8 cellular contexts compared by ENCODE assay signal in genomic region chr19:1489463-1489971, GRCh38. TPM values are rescaled to one million over a fixed set of nuclear protein-coding genes. Genes with fewer than 3 reads are reported as not detected.
A peak's percentile ranks its signal among the peaks of the same experiment; 100 is the strongest.
DNase-seq lines count a peak whose midpoint lies in the region; ATAC-seq lines count a peak whose summit lies in the region.

No MANE protein-coding gene starts in this region.

- DNase-seq in stimulated activated naive CD8-positive, alpha-beta T cell treated with anti-CD3 and anti-CD28 coated beads, Interleukin-15, Interleukin-2, amounts not matched to agents 100 U/mL and 50 U/mL, for 24 hours, result no peak
- no peak for DNase-seq in central memory CD8-positive, alpha-beta T cell (ENCODE audit: low spot score in 2 of 2)
- no peak for DNase-seq in NCI-H146 treated with DMSO at 0.1 percent for 48 hours (lab: John Stamatoyannopoulos, UW; ENCODE audit: unreplicated experiment)
- no peak for DNase-seq in HK-2 (ENCODE audit: unreplicated experiment)
- DNase-seq in H4 (ENCODE audit: low spot score), result no peak
- DNase-seq in Ammon's horn (ENCODE audit: low spot score), result no peak

- H3K36me3 ChIP-seq in mucosa of stomach (ENCODE audit: control insufficient read depth, insufficient read depth, low read length), result no peaks in the 10 kb centered on the region

- peaks cover 7% of the 10 kb centered on the region for H3K27me3 ChIP-seq in mucosa of stomach (ENCODE audit: control insufficient read depth, insufficient read depth, low read length)

- H3K27ac Mint-ChIP-seq in stimulated activated naive CD8-positive, alpha-beta T cell treated with anti-CD3 and anti-CD28 coated beads, Interleukin-15, Interleukin-2, amounts not matched to agents 100 ng/mL and 50 ng/mL, for 24 hours, result no peak overlapping the region
- H3K27ac Mint-ChIP-seq in central memory CD8-positive, alpha-beta T cell (ENCODE audit: low read depth), result peak overlapping the region; percentile 32

- peaks cover 15% of the 10 kb centered on the region for H3K4me1 Mint-ChIP-seq in stimulated activated naive CD8-positive, alpha-beta T cell treated with anti-CD3 and anti-CD28 coated beads, Interleukin-15, Interleukin-2, amounts not matched to agents 100 ng/mL and 50 ng/mL, for 24 hours (ENCODE audit: low read depth)
- H3K4me1 Mint-ChIP-seq in central memory CD8-positive, alpha-beta T cell, result peaks cover 18% of the 10 kb centered on the region

- no peak for ATAC-seq in stimulated activated naive CD8-positive, alpha-beta T cell treated with anti-CD3 and anti-CD28 coated beads, Interleukin-15, Interleukin-2, amounts not matched to agents 100 U/mL and 50 U/mL, for 24 hours
- ATAC-seq in central memory CD8-positive, alpha-beta T cell (replicated peaks; ENCODE audit: extremely low read depth, poor library complexity, severe bottlenecking), result no peak

- H3K4me3 Mint-ChIP-seq in stimulated activated naive CD8-positive, alpha-beta T cell treated with anti-CD3 and anti-CD28 coated beads, Interleukin-15, Interleukin-2, amounts not matched to agents 100 ng/mL and 50 ng/mL, for 24 hours, result peak overlapping the region; percentile 59
- peak overlapping the region; percentile 82 for H3K4me3 Mint-ChIP-seq in central memory CD8-positive, alpha-beta T cell

- no peaks in the 10 kb centered on the region for H3K9me3 Mint-ChIP-seq in stimulated activated naive CD8-positive, alpha-beta T cell treated with anti-CD3 and anti-CD28 coated beads, Interleukin-15, Interleukin-2, amounts not matched to agents 100 ng/mL and 50 ng/mL, for 24 hours
- no peaks in the 10 kb centered on the region for H3K9me3 Mint-ChIP-seq in central memory CD8-positive, alpha-beta T cell

- no peaks in the 10 kb centered on the region for H3K36me3 Mint-ChIP-seq in stimulated activated naive CD8-positive, alpha-beta T cell treated with anti-CD3 and anti-CD28 coated beads, Interleukin-15, Interleukin-2, amounts not matched to agents 100 ng/mL and 50 ng/mL, for 24 hours (ENCODE audit: low read depth)
- H3K36me3 Mint-ChIP-seq in central memory CD8-positive, alpha-beta T cell (ENCODE audit: insufficient read depth), result peaks cover 5% of the 10 kb centered on the region

- peak overlapping the region; percentile 74 for H3K9ac ChIP-seq in mucosa of stomach (ENCODE audit: low read length)

- peaks cover 4% of the 10 kb centered on the region for H3K27me3 Mint-ChIP-seq in stimulated activated naive CD8-positive, alpha-beta T cell treated with anti-CD3 and anti-CD28 coated beads, Interleukin-15, Interleukin-2, amounts not matched to agents 100 ng/mL and 50 ng/mL, for 24 hours
- H3K27me3 Mint-ChIP-seq in central memory CD8-positive, alpha-beta T cell, result no peaks in the 10 kb centered on the region

- H3K9me3 ChIP-seq in mucosa of stomach (ENCODE audit: control insufficient read depth, low read length), result no peaks in the 10 kb centered on the region

- H3K4me1 ChIP-seq in mucosa of stomach (ENCODE audit: control insufficient read depth, insufficient read depth, low read length), result peaks cover 16% of the 10 kb centered on the region

- H3K4me3 ChIP-seq in mucosa of stomach (ENCODE audit: low read length), result peak overlapping the region; percentile 47

RNA-seq across cellular contexts. Expression of gene PCSK4, which starts 0.6 kb away (rescaled TPM):
- total RNA-seq in H4 (2014; rRNA removed; shearing (Covaris generic)), result 0.31 TPM in 1 of 2 replicates, not detected in the other

RNA-seq across cellular contexts. Expression of gene REEP6, which starts 1.5 kb away (rescaled TPM):
- 0.92 and 1.2 TPM in 2 replicates for total RNA-seq in H4 (2014; rRNA removed; shearing (Covaris generic))

RNA-seq across cellular contexts. Expression of gene C19orf25, which starts 10.5 kb away (rescaled TPM):
- total RNA-seq in H4 (2014; rRNA removed; shearing (Covaris generic)), result 7.9 and 10.5 TPM in 2 replicates

RNA-seq across cellular contexts. Expression of gene ADAMTSL5, which starts 23.3 kb away (rescaled TPM):
- total RNA-seq in H4 (2014; rRNA removed; shearing (Covaris generic)), result 0.72 and 1.8 TPM in 2 replicates

RNA-seq across cellular contexts. Expression of gene PLK5, which starts 34.4 kb away (rescaled TPM):
- not detected in 2 replicates for total RNA-seq in H4 (2014; rRNA removed; shearing (Covaris generic))
